Comparison of ENCODE assay signal across 12 cellular contexts in genomic region chr4:3145251-3145908, GRCh38.
A peak's percentile ranks its signal among the peaks of the same experiment; 100 is the strongest.
DNase-seq lines count a peak whose midpoint lies in the region; ATAC-seq, FAIRE-seq and TF ChIP-seq lines count a peak whose summit lies in the region.
"Had no signal": no experiment of that assay in that cellular context is flagged by ENCODE, and none has a peak within 500 bp of the region (broad histone marks: within the 10 kb centered on the region; RNA-seq: fewer than 3 reads in every experiment).

No MANE protein-coding gene starts in this region.

- H3K4me1 Mint-ChIP-seq in astrocyte (ENCODE audit: low read depth, unreplicated experiment), result no peaks in the 10 kb centered on the region
- H3K4me1 Mint-ChIP-seq: IgD-negative memory B cell had no signal

- BruUV-seq in HCT116 (replicated peaks; lab: Mats Ljungman, UMichigan), result no TSS peak

- TF ChIP-seq RAD21 in HCT116 (IDR thresholded peaks at IDR 0.05; ENCODE audit: low read depth), result peak; percentile 40; the same call in 1 of the 2 replicates

- POLR2A ChIA-PET in HCT116 (lab: Charles Lee), result no interaction called here

- H3K4me3 ChIP-seq in AG09309 (ENCODE audit: control insufficient read depth, low read depth, low read length) (no peak overlapping the region), HCT116 (replicated peaks in 1 of 2; ENCODE audit: low read depth in 1 of 2, low read length in 2 of 2) (no peak overlapping the region), astrocyte (ENCODE audit: insufficient read depth, low read depth, low read length) (no peak overlapping the region)
- H3K4me3 ChIP-seq: smooth muscle cell had no signal

- H3K4me1 ChIP-seq in HCT116 (ENCODE audit: control insufficient read depth in 1 of 2, insufficient read depth in 2 of 2, low read length in 2 of 2) (no peaks in the 10 kb centered on the region), astrocyte (ENCODE audit: insufficient read depth, low read length) (no peaks in the 10 kb centered on the region)

- H2AFZ ChIP-seq in HCT116 (ENCODE audit: low read depth, low read length, poor library complexity, severe bottlenecking), result no peak overlapping the region
- H2AFZ ChIP-seq in astrocyte (ENCODE audit: low read depth, low read length), result no peak overlapping the region

- H3K79me2 ChIP-seq in HCT116 (ENCODE audit: insufficient read depth, low read length) (no peaks in the 10 kb centered on the region), astrocyte (ENCODE audit: insufficient read depth, low read length) (no peaks in the 10 kb centered on the region)

- no peaks in the 10 kb centered on the region for H3K9me3 Mint-ChIP-seq in astrocyte (ENCODE audit: unreplicated experiment)
- H3K9me3 Mint-ChIP-seq: IgD-negative memory B cell had no signal

- DNase-seq in AG09309 (ENCODE audit: low read depth) (no peak), HCT116 (ENCODE audit: low read depth, low spot score) (no peak), astrocyte (ENCODE audit: low read depth) (peak; percentile 23), kidney tubule cell (ENCODE audit: low spot score) (peak; percentile 6), left colon (no peak), T-helper 9 cell (no peak), T-helper 2 cell (no peak), Right ventricle myocardium superior (no peak)
- DNase-seq: amygdala had no signal

- H3K4me2 ChIP-seq in HCT116 (ENCODE audit: low read length) (no peak overlapping the region), astrocyte (ENCODE audit: low read length) (no peak overlapping the region)
- H3K4me2 ChIP-seq: smooth muscle cell had no signal

- no peaks in the 10 kb centered on the region for H3K27me3 Mint-ChIP-seq in astrocyte (ENCODE audit: low read depth, unreplicated experiment)
- H3K27me3 Mint-ChIP-seq: IgD-negative memory B cell had no signal

- CTCF ChIA-PET in HCT116 (lab: Charles Lee), result interaction anchor here (1.1 to 2.0 kb wide), 3 partner anchors 9 to 298 kb away, joined by 3 to 16 read pairs (median 3); no protein-coding TSS in a partner anchor

- RAD21 ChIA-PET in HCT116 (lab: Charles Lee; ENCODE audit: low non-redundant PET in 1 of 2, low total read pairs in 2 of 2, uncharacterized antibody in 2 of 2, unreplicated experiment in 2 of 2), result no interaction called here

- no peak overlapping the region for H3K27ac Mint-ChIP-seq in astrocyte (ENCODE audit: unreplicated experiment)
- H3K27ac Mint-ChIP-seq: IgD-negative memory B cell had no signal

- H3K36me3 ChIP-seq in HCT116 (ENCODE audit: control insufficient read depth in 1 of 2, insufficient read depth in 2 of 2, low read length in 2 of 2), result peaks cover 17 to 19% of the 10 kb centered on the region in 2 experiments; a peak in 3 of 4 replicates
- peaks cover 50% of the 10 kb centered on the region for H3K36me3 ChIP-seq in astrocyte (ENCODE audit: insufficient read depth, low read length)

- H3K9me2 ChIP-seq in HCT116 (ENCODE audit: insufficient read depth), result no peaks in the 10 kb centered on the region

- H3K27ac ChIP-seq in HCT116 (ENCODE audit: low read depth, low read length) (no peak overlapping the region), astrocyte (ENCODE audit: low read depth, low read length) (no peak overlapping the region)

- FAIRE-seq in astrocyte (lab: Jason Lieb, UNC), result peak; percentile 20
- FAIRE-seq: GM18507 had no signal

- TF ChIP-seq CTCF in AG09309 (IDR thresholded peaks at IDR 0.05; ENCODE audit: control insufficient read depth, insufficient read depth, low read depth, low read length, missing control alignments) (peak; percentile 22), HCT116 (IDR thresholded peaks at IDR 0.05 in 2 of 3, conservative IDR thresholded peaks at IDR 0.05 in 1 of 3; ENCODE audit: borderline replicate concordance in 1 of 3, insufficient read depth in 1 of 3, low read depth in 2 of 3, low read length in 2 of 3) (peak in 2 of 3 experiments; percentile 17 to 35; a peak in 3 of 6 replicates), astrocyte (IDR thresholded peaks at IDR 0.05; ENCODE audit: insufficient read depth, low read depth, low read length) (no peak)

- H3K36me3 Mint-ChIP-seq in astrocyte (ENCODE audit: low read depth, unreplicated experiment), result peaks cover 24% of the 10 kb centered on the region

- TF ChIP-seq POLR2A in HCT116 (IDR thresholded peaks at IDR 0.05; ENCODE audit: borderline replicate concordance, extremely low read depth, insufficient read depth, insufficient read length), result no peak

- H3K9me3 ChIP-seq in HCT116 (ENCODE audit: control insufficient read depth in 1 of 2, insufficient read depth in 1 of 2, low read depth in 1 of 2, low read length in 2 of 2) (no peaks in the 10 kb centered on the region), astrocyte (ENCODE audit: insufficient read depth, low read depth, low read length) (no peaks in the 10 kb centered on the region)

- no peak overlapping the region for H3K4me3 Mint-ChIP-seq in astrocyte (ENCODE audit: unreplicated experiment)
- H3K4me3 Mint-ChIP-seq: IgD-negative memory B cell had no signal

- H3K27me3 ChIP-seq in HCT116 (ENCODE audit: insufficient read depth, low read length) (no peaks in the 10 kb centered on the region), astrocyte (ENCODE audit: insufficient read depth, low read length) (no peaks in the 10 kb centered on the region)

- ATAC-seq in HCT116 (no peak), left colon (no peak), Right ventricle myocardium superior (ENCODE audit: poor library complexity) (no peak)

- H3K9ac ChIP-seq in HCT116 (ENCODE audit: low read length) (no peak overlapping the region), astrocyte (ENCODE audit: low read length) (no peak overlapping the region)

- intact Hi-C loops in HCT116 (cut with micrococcal nuclease), result loop anchor here (1.0 kb wide), 1 partner anchor 298 kb away; no protein-coding TSS in a partner anchor
- intact Hi-C loops in left colon (cut with DNase I, micrococcal nuclease), result no loop called here
- intact Hi-C loops in Right ventricle myocardium superior (cut with DNase I), result no loop called here

- H4K20me1 ChIP-seq in HCT116 (ENCODE audit: insufficient read depth) (no peaks in the 10 kb centered on the region), astrocyte (ENCODE audit: insufficient read depth, low read length) (peaks cover 5% of the 10 kb centered on the region)

TF ChIP-seq in HCT116, 20 proteins besides CTCF, POLR2A, EP300 and RAD21:
- TF ChIP-seq EZH2phosphoT487 (IDR thresholded peaks at IDR 0.05; ENCODE audit: borderline replicate concordance), result no peak
- no peak for TF ChIP-seq ZBTB33 (IDR thresholded peaks at IDR 0.05; ENCODE audit: extremely low read depth, insufficient replicate concordance, low read length)
- no peak for TF ChIP-seq POLR2AphosphoS5 (IDR thresholded peaks at IDR 0.05; ENCODE audit: low read depth, low read length)
- no peak for TF ChIP-seq SP1 (IDR thresholded peaks at IDR 0.05; ENCODE audit: low read depth)
- TF ChIP-seq REST (IDR thresholded peaks at IDR 0.05; ENCODE audit: low read depth), result no peak
- no peak for TF ChIP-seq CEBPB (IDR thresholded peaks at IDR 0.05; ENCODE audit: low read depth)
TF ChIP-seq in HCT116: peak in this region for 0.

Comparison
In these comparisons a context has a peak if more than half of its experiments do, and no peak if none do; other contexts are left out.
1. DNase-seq: peak in astrocyte (single experiment) and kidney tubule cell (single experiment); none in AG09309 (single experiment), HCT116 (single experiment), left colon (0 of 2), T-helper 9 cell (single experiment), T-helper 2 cell (0 of 5) and Right ventricle myocardium superior (single experiment).